ENCODE assay signal across 1 cellular context in genomic region chr4:150082241-150082640, GRCh38.
TF ChIP-seq lines count a peak whose summit lies in the region.

No MANE protein-coding gene starts in this region.

TF ChIP-seq in endothelial cell of umbilical vein, 7 proteins besides CTCF, POLR2A, EP300 and RAD21 (continued from another document):
- no peak for TF ChIP-seq MAX (IDR thresholded peaks at IDR 0.05; ENCODE audit: insufficient read depth, insufficient read length)
- no peak for TF ChIP-seq FOS (IDR thresholded peaks at IDR 0.05; ENCODE audit: borderline replicate concordance, insufficient read depth, low read length)
- TF ChIP-seq POLR2AphosphoS5 (IDR thresholded peaks at IDR 0.05; ENCODE audit: insufficient read depth, low read depth, low read length), result no peak
- no peak for TF ChIP-seq GATA2 (IDR thresholded peaks at IDR 0.05; ENCODE audit: insufficient read depth, insufficient read length, low read depth, low read length)
- TF ChIP-seq EZH2 (IDR thresholded peaks at IDR 0.05; ENCODE audit: borderline replicate concordance, low read depth, low read length, severe bottlenecking), result no peak
